ENCODE assay signal across 1 cellular context in the genomic region with DNA sequence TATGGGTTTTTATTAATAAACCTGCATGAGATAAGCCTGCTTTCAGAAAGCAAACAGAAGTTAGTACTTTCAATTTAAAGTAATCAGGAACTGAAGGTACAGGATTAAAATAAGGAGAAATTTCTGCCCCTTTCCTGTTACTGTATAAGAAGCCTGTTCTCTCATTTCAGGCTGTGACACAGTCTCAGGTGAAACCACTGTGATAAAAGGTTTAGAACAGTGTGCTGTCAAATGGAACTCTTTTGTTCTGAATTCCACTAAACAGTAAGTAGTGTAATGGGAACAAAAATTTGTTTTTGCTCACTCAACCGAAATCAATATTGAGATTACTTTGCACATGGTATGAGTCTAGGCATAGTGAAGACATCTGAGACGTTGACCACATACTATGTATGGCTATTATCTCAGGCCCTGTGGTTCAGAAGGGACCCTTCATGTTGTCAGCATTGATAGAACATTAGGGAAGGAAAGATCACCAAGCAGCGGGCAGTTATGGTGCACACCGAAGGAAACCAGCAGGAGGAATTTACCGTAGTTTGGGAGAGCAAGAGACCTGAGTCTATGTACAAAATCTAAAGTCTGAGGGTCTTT.
TF ChIP-seq lines count a peak whose summit lies in the region.

No MANE protein-coding gene starts in this region.

TF ChIP-seq in K562, 482 proteins besides CTCF, POLR2A, EP300 and RAD21 (continued from another document):
- TF ChIP-seq AFF4 (CRISPR knock-in tag; IDR thresholded peaks at IDR 0.05) (no peak), FOXK1 (CRISPR knock-in tag; IDR thresholded peaks at IDR 0.05; ENCODE audit: borderline replicate concordance) (no peak), RFX7 (CRISPR knock-in tag; IDR thresholded peaks at IDR 0.05) (no peak), TBP (optimal IDR thresholded peaks at IDR 0.05; ENCODE audit: low read depth, low read length) (no peak), ZKSCAN8 (CRISPR knock-in tag; IDR thresholded peaks at IDR 0.05) (no peak), ZNF592 (IDR thresholded peaks at IDR 0.05) (no peak), SMAD4 (CRISPR knock-in tag; conservative IDR thresholded peaks at IDR 0.05) (no peak), TCF7L2 (IDR thresholded peaks at IDR 0.05; ENCODE audit: low read depth, low read length) (no peak), ZNF217 (CRISPR knock-in tag; IDR thresholded peaks at IDR 0.05) (no peak), ID3 (CRISPR knock-in tag; IDR thresholded peaks at IDR 0.05) (no peak), ID3 (tag; IDR thresholded peaks at IDR 0.05) (no peak)
- TF ChIP-seq, protein P1, sequence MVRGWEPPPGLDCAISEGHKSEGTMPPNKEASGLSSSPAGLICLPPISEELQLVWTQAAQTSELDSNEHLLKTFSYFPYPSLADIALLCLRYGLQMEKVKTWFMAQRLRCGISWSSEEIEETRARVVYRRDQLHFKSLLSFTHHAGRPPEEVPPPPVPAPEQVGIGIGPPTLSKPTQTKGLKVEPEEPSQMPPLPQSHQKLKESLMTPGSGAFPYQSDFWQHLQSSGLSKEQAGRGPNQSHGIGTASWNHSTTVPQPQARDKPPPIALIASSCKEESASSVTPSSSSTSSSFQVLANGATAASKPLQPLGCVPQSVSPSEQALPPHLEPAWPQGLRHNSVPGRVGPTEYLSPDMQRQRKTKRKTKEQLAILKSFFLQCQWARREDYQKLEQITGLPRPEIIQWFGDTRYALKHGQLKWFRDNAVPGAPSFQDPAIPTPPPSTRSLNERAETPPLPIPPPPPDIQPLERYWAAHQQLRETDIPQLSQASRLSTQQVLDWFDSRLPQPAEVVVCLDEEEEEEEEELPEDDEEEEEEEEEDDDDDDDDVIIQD (CRISPR knock-in tag; IDR thresholded peaks at IDR 0.05) = no peak
